In genomic region chr6:104325341-104326172, GRCh38 we compare ENCODE assay signal across 8 cellular contexts.
DNase-seq lines count a peak whose midpoint lies in the region; ATAC-seq, FAIRE-seq and TF ChIP-seq lines count a peak whose summit lies in the region.
"Had no signal": no experiment of that assay in that cellular context is flagged by ENCODE, and none has a peak within 500 bp of the region (broad histone marks: within the 10 kb centered on the region; RNA-seq: fewer than 3 reads in every experiment).

No MANE protein-coding gene starts in this region.

- DNase-seq in HT1080 (ENCODE audit: low read depth) (peak; percentile 15), SK-N-DZ (ENCODE audit: low spot score) (peak; percentile 37), foreskin keratinocyte (peak in 1 of 2 donors; percentile 8), transverse colon (no peak), small intestine (no peak)
- DNase-seq in stimulated activated CD4-positive, alpha-beta T cell treated with anti-CD3 and anti-CD28 coated beads, Interleukin-4, amount 100 ng/mL, for 24 hours: no peak
- DNase-seq: activated B cell treated with CpG ODN at 0.5 μM for 24 hours had no signal

- TF ChIP-seq POLR2A in transverse colon (IDR thresholded peaks at IDR 0.05): no peak

- H3K36me3 ChIP-seq in transverse colon (no peaks in the 10 kb centered on the region), small intestine (ENCODE audit: control insufficient read depth in 2 of 2, insufficient read depth in 2 of 2, low read length in 2 of 2) (no peaks in the 10 kb centered on the region)

- no peak overlapping the region for H3K27ac ChIP-seq in foreskin keratinocyte
- H3K27ac ChIP-seq in transverse colon: no peak overlapping the region
- H3K27ac ChIP-seq in small intestine (ENCODE audit: low read depth in 1 of 2, low read length in 1 of 2): no peak overlapping the region

- H3K9me3 ChIP-seq in transverse colon (no peaks in the 10 kb centered on the region), small intestine (ENCODE audit: control insufficient read depth, low read depth) (no peaks in the 10 kb centered on the region)

- WGBS in transverse colon (ENCODE audit: low coverage in 1 of 2), 2 donors: 17 to 25% methylated on average over 7 to 9 of the region's 9 CpGs
- WGBS in small intestine, 3 donors: 10 to 22% (median 14%) methylated on average over 9 of the region's 9 CpGs

- peak; percentile 46 for ATAC-seq in foreskin keratinocyte

- in situ Hi-C loops in transverse colon (cut with MboI; ENCODE audit: low pct_ligation_motif_present in 1 of 4, low pct_unique_long_range_greater_than_20kb in 1 of 4, low sequenced_read_pairs in 3 of 4): no loop called here

- H3K4me1 ChIP-seq in foreskin keratinocyte (no peaks in the 10 kb centered on the region), transverse colon (no peaks in the 10 kb centered on the region), small intestine (ENCODE audit: control insufficient read depth in 2 of 2, insufficient read depth in 1 of 2, low read depth in 1 of 2, low read length in 1 of 2) (no peaks in the 10 kb centered on the region)

- TF ChIP-seq CTCF in GM12872 (IDR thresholded peaks at IDR 0.05; ENCODE audit: insufficient read depth, low read depth, low read length) (peak; percentile 57), foreskin keratinocyte (conservative IDR thresholded peaks at IDR 0.05) (peak; percentile 75), transverse colon (IDR thresholded peaks at IDR 0.05) (peak in 3 of 5 experiments; percentile 39 to 42 (median 40))

- intact Hi-C loops in transverse colon (cut with DNase I; ENCODE audit: low total_unique reads): no loop called here

- H3K4me3 ChIP-seq in transverse colon: no peak overlapping the region
- no peak overlapping the region for H3K4me3 ChIP-seq in small intestine (ENCODE audit: low read depth in 1 of 2, low read length in 2 of 2)

- TF ChIP-seq EP300 in transverse colon (IDR thresholded peaks at IDR 0.05; ENCODE audit: low read depth): no peak

- no peak for FAIRE-seq in small intestine (lab: Jason Lieb, UNC)

- H3K27me3 ChIP-seq in foreskin keratinocyte (no peaks in the 10 kb centered on the region), transverse colon (no peaks in the 10 kb centered on the region), small intestine (ENCODE audit: control insufficient read depth in 2 of 2, insufficient read depth in 2 of 2, low read length in 2 of 2) (no peaks in the 10 kb centered on the region)

Comparison
In these comparisons a context has a peak if more than half of its experiments do, and no peak if none do; other contexts are left out.
1. DNase-seq: peak in HT1080 (single experiment) and SK-N-DZ (single experiment); none in transverse colon (single experiment), small intestine (single experiment) and stimulated activated CD4-positive, alpha-beta T cell treated with anti-CD3 and anti-CD28 coated beads, Interleukin-4, amount 100 ng/mL, for 24 hours (single experiment).
2. Peak in every context shown above with its lines, with median percentiles within 50 percentile points of each other: CTCF ChIP-seq.